Comparison of ENCODE assay signal across 8 cellular contexts in genomic region chr11:95338430-95338991, GRCh38.
A peak's percentile ranks its signal among the peaks of the same experiment; 100 is the strongest.
DNase-seq lines count a peak whose midpoint lies in the region; ATAC-seq, FAIRE-seq and TF ChIP-seq lines count a peak whose summit lies in the region.

No MANE protein-coding gene starts in this region.

- no peak overlapping the region for H3K4me3 ChIP-seq in Peyer's patch
- H3K4me3 ChIP-seq in foreskin fibroblast (ENCODE audit: low read depth in 1 of 2, low read length in 2 of 2) = peak overlapping the region in 1 of 2 donors; percentile 19
- H3K4me3 ChIP-seq in prostate gland = no peak overlapping the region
- H3K4me3 ChIP-seq in small intestine (ENCODE audit: low read depth in 1 of 2, low read length in 2 of 2) = no peak overlapping the region

- intact Hi-C loops in prostate gland (cut with DNase I) = loop anchor here (2.0 to 10.0 kb wide), 4 partner anchors 106 to 366 kb away; partner anchors contain the start of gene SESN3

- no peak for TF ChIP-seq CTCF in Peyer's patch (IDR thresholded peaks at IDR 0.05)
- TF ChIP-seq CTCF in foreskin fibroblast (IDR thresholded peaks at IDR 0.05; ENCODE audit: low read depth, low read length) = no peak
- no peak for TF ChIP-seq CTCF in prostate gland (IDR thresholded peaks at IDR 0.05)
- no peak for TF ChIP-seq CTCF in D721Med (IDR thresholded peaks at IDR 0.05; ENCODE audit: insufficient read depth, missing control alignments)

- no peak for ATAC-seq in GM21576 (IDR thresholded peaks at IDR 0.05; ENCODE audit: unreplicated experiment)

- H3K4me1 ChIP-seq in Peyer's patch = peaks cover 0 to 14% (median 5%) of the 10 kb centered on the region in 4 donors
- peaks cover 13% of the 10 kb centered on the region for H3K4me1 ChIP-seq in prostate gland (replicated peaks)
- peaks cover 0 to 10% of the 10 kb centered on the region in 2 donors for H3K4me1 ChIP-seq in small intestine (ENCODE audit: control insufficient read depth in 2 of 2, insufficient read depth in 1 of 2, low read depth in 1 of 2, low read length in 1 of 2)

- H3K27me3 ChIP-seq in Peyer's patch (no peaks in the 10 kb centered on the region), prostate gland (replicated peaks; ENCODE audit: insufficient read depth) (no peaks in the 10 kb centered on the region), small intestine (ENCODE audit: control insufficient read depth in 2 of 2, insufficient read depth in 2 of 2, low read length in 2 of 2) (no peaks in the 10 kb centered on the region)

- DNase-seq in GM19239 (ENCODE audit: insufficient read length, low spot score) = no peak
- peak in 2 of 3 donors; percentile 19 to 52 for DNase-seq in Peyer's patch
- DNase-seq in foreskin fibroblast = peak; percentile 41 to 75
- DNase-seq in prostate gland (ENCODE audit: low spot score) = peak; percentile 50
- DNase-seq in small intestine = no peak
- DNase-seq in D721Med (ENCODE audit: insufficient read length, low spot score) = no peak
- no peak for DNase-seq in NCI-H146 treated with DMSO at 0.1 percent for 48 hours (lab: John Stamatoyannopoulos, UW; ENCODE audit: unreplicated experiment)

- FAIRE-seq in GM19239 (lab: Jason Lieb, UNC) = peak; percentile 14
- FAIRE-seq in small intestine (lab: Jason Lieb, UNC) = no peak
- no peak for FAIRE-seq in D721Med (lab: Jason Lieb, UNC)

- no peaks in the 10 kb centered on the region for H3K36me3 ChIP-seq in Peyer's patch
- no peaks in the 10 kb centered on the region for H3K36me3 ChIP-seq in prostate gland
- H3K36me3 ChIP-seq in small intestine (ENCODE audit: control insufficient read depth in 2 of 2, insufficient read depth in 2 of 2, low read length in 2 of 2) = no peaks in the 10 kb centered on the region

- 10% methylated on average over 4 of the region's 4 CpGs for WGBS in prostate gland
- WGBS in small intestine, 3 donors = 41 to 59% (median 57%) methylated on average over 4 of the region's 4 CpGs

- H3K27ac ChIP-seq in Peyer's patch = peak overlapping the region; percentile 57 to 77 (median 64)
- H3K27ac ChIP-seq in prostate gland = peak overlapping the region; percentile 74 to 75
- H3K27ac ChIP-seq in small intestine (ENCODE audit: low read depth in 1 of 2, low read length in 1 of 2) = peak overlapping the region in 1 of 2 donors; percentile 88

- no peak for TF ChIP-seq POLR2A in Peyer's patch (IDR thresholded peaks at IDR 0.05)
- no peak for TF ChIP-seq POLR2A in prostate gland (IDR thresholded peaks at IDR 0.05)

- H3K9me3 ChIP-seq in Peyer's patch (no peaks in the 10 kb centered on the region), prostate gland (no peaks in the 10 kb centered on the region), small intestine (ENCODE audit: control insufficient read depth, low read depth) (no peaks in the 10 kb centered on the region)

Comparison
In these comparisons a context has a peak if more than half of its experiments do, and no peak if none do; other contexts are left out.
1. DNase-seq: peak in Peyer's patch (2 of 3), foreskin fibroblast (2 of 2) and prostate gland (single experiment); none in GM19239 (single experiment), small intestine (single experiment), D721Med (single experiment) and NCI-H146 treated with DMSO at 0.1 percent for 48 hours (single experiment).